8 cellular contexts compared by ENCODE assay signal in the genomic region with DNA sequence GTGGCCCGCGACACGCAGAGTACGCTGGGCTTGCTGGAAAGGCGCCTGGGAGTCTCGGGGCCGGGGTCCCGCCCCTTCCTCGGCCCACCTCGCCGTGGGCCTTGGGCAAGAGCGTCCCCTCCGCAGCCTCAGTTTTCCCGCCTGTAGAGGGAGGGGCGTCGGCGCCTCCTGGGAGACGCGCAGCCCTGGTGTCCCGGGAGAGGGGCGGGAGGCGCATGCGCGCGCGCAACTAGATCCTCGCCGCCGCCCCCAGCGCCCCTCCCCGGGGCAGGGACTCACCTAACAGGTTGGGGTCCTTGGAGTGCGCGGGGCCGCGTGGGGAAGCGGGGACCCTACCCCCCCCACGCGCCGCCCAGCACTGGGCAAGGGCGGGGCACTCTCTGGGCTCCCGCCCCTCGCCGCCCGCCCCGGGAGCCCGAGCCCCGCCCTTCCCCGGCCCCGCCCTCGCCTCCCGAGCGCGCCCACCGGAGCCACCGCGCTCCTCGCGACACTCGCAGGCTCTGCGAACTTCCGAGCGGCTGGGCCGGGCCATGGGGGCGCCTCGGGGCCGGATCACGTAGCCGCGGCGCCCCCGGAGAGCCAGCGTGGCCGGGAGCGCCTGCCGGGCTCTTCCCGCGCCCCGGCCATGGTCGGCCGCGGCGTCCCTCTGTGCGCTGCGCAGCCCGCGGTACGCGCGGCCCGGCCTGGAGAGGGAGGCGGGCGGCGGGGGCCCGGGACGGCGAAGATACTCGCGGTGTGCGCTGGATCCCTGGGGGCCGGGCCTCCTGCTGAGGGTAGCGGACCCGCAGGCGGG. TPM values are rescaled to one million over a fixed set of nuclear protein-coding genes. Genes with fewer than 3 reads are reported as not detected.
DNase-seq lines count a peak whose midpoint lies in the region; ATAC-seq, FAIRE-seq and TF ChIP-seq lines count a peak whose summit lies in the region.

KIF26A (plus strand) TSS at position 490 of the 793 bp plus-strand sequence; CDS start at position 626, 136 bp downstream.

- no peaks in the 10 kb centered on the region for H3K36me3 Mint-ChIP-seq in activated naive CD4-positive, alpha-beta T cell treated with anti-CD3 and anti-CD28 coated beads for 36 hours (ENCODE audit: low read depth)

- no peak for TF ChIP-seq POLR2A in GM12891 (IDR thresholded peaks at IDR 0.05; ENCODE audit: low read depth, low read length)

- intact Hi-C loops in activated naive CD4-positive, alpha-beta T cell treated with anti-CD3 and anti-CD28 coated beads for 36 hours (cut with micrococcal nuclease): loop anchor here (5.0 to 10.0 kb wide), 2 partner anchors 84 to 327 kb away; no protein-coding TSS in a partner anchor

- CTCF ChIA-PET in activated naive CD4-positive, alpha-beta T cell treated with anti-CD3 and anti-CD28 coated beads for 36 hours (lab: Charles Lee): interaction anchor here (0.6 kb wide), 1 partner anchor 61 kb away, joined by 3 read pairs; no protein-coding TSS in a partner anchor

- no peak within 1 kb of the TSS for H3K9ac ChIP-seq in fibroblast of lung (ENCODE audit: insufficient read depth, low read length)

- H3K79me2 ChIP-seq in fibroblast of lung (ENCODE audit: control insufficient read depth, insufficient read depth, low read length): no peaks in the 10 kb centered on the region
- H3K79me2 ChIP-seq in osteoblast (ENCODE audit: insufficient read depth, low read length): no peaks in the 10 kb centered on the region

- DNase-seq in activated naive CD4-positive, alpha-beta T cell treated with anti-CD3 and anti-CD28 coated beads for 36 hours: no peak
- DNase-seq in activated naive CD4-positive, alpha-beta T cell treated with Interleukin-2 at 50 U/mL for 16 hours: no peak
- DNase-seq in SW480 (ENCODE audit: low spot score) (peak; percentile 48), fibroblast of lung (ENCODE audit: low read depth in 2 of 2) (no peak), osteoblast (ENCODE audit: insufficient read length, low spot score, missing footprints) (peak; percentile 86), GM12891 (ENCODE audit: insufficient read length, low spot score) (no peak)

- H3K4me3 ChIP-seq in fibroblast of lung (replicated peaks in 1 of 4; ENCODE audit: control extremely low read depth in 1 of 4, insufficient read depth in 1 of 4, low read depth in 3 of 4, low read length in 4 of 4) (peak within 1 kb of the TSS in 1 of 4 experiments; percentile 38), osteoblast (ENCODE audit: insufficient read depth, low read length) (no peak within 1 kb of the TSS)

- H3K27me3 ChIP-seq in fibroblast of lung (ENCODE audit: control insufficient read depth, insufficient read depth, low read length): peaks cover 15% of the 10 kb centered on the region
- peaks cover 33% of the 10 kb centered on the region for H3K27me3 ChIP-seq in osteoblast (ENCODE audit: insufficient read depth, low read length)

- no peak within 1 kb of the TSS for H3K27ac Mint-ChIP-seq in activated naive CD4-positive, alpha-beta T cell treated with anti-CD3 and anti-CD28 coated beads for 36 hours

- no peaks in the 10 kb centered on the region for H3K9me3 Mint-ChIP-seq in activated naive CD4-positive, alpha-beta T cell treated with anti-CD3 and anti-CD28 coated beads for 36 hours

- no peak within 1 kb of the TSS for H3K27ac ChIP-seq in fibroblast of lung (ENCODE audit: insufficient read depth, low read length)
- no peak within 1 kb of the TSS for H3K27ac ChIP-seq in osteoblast (ENCODE audit: low read depth, low read length)

- H4K20me1 ChIP-seq in fibroblast of lung (ENCODE audit: control insufficient read depth, extremely low read depth, insufficient read depth, low read length) (no peaks in the 10 kb centered on the region), osteoblast (ENCODE audit: insufficient read depth, low read length) (no peaks in the 10 kb centered on the region)

- H3K27me3 Mint-ChIP-seq in activated naive CD4-positive, alpha-beta T cell treated with anti-CD3 and anti-CD28 coated beads for 36 hours (ENCODE audit: low read depth): peaks cover 25% of the 10 kb centered on the region

- no peaks in the 10 kb centered on the region for H3K36me3 ChIP-seq in fibroblast of lung (ENCODE audit: control insufficient read depth, insufficient read depth, low read length)
- H3K36me3 ChIP-seq in osteoblast (ENCODE audit: insufficient read depth, low read length): no peaks in the 10 kb centered on the region

- H3K4me2 ChIP-seq in fibroblast of lung (ENCODE audit: extremely low read depth, insufficient read depth, low read length) (peak within 1 kb of the TSS; percentile 40), osteoblast (ENCODE audit: insufficient read depth, low read length) (no peak within 1 kb of the TSS)

- H2AFZ ChIP-seq in fibroblast of lung (ENCODE audit: low read length): no peak within 1 kb of the TSS
- no peak within 1 kb of the TSS for H2AFZ ChIP-seq in osteoblast (ENCODE audit: low read length)

- FAIRE-seq in GM12891 (lab: Jason Lieb, UNC): no peak

- TF ChIP-seq CTCF in fibroblast of lung (conservative IDR thresholded peaks at IDR 0.05 in 1 of 2, IDR thresholded peaks at IDR 0.05 in 1 of 2; ENCODE audit: low read depth in 1 of 2, low read length in 2 of 2) (no peak), osteoblast (IDR thresholded peaks at IDR 0.05; ENCODE audit: extremely low read depth, low read depth, low read length) (no peak)

- peak within 1 kb of the TSS; percentile 19 for H3K4me3 Mint-ChIP-seq in activated naive CD4-positive, alpha-beta T cell treated with anti-CD3 and anti-CD28 coated beads for 36 hours

- no peak for ATAC-seq in GM21619 (IDR thresholded peaks at IDR 0.05; ENCODE audit: unreplicated experiment)
- no peak for ATAC-seq in HG03196 (IDR thresholded peaks at IDR 0.05; ENCODE audit: unreplicated experiment)

- peaks cover 9% of the 10 kb centered on the region for H3K4me1 Mint-ChIP-seq in activated naive CD4-positive, alpha-beta T cell treated with anti-CD3 and anti-CD28 coated beads for 36 hours (ENCODE audit: low read depth)

- H3K9me3 ChIP-seq in fibroblast of lung (ENCODE audit: control insufficient read depth, insufficient read depth, low read depth, low read length): no peaks in the 10 kb centered on the region
- H3K9me3 ChIP-seq in osteoblast (ENCODE audit: low read depth, low read length): no peaks in the 10 kb centered on the region

- H3K4me1 ChIP-seq in fibroblast of lung (ENCODE audit: control insufficient read depth, extremely low read depth, insufficient read depth, low read length) (no peaks in the 10 kb centered on the region), osteoblast (ENCODE audit: insufficient read depth, low read length) (no peaks in the 10 kb centered on the region)

TF ChIP-seq in GM12891, 5 proteins besides CTCF, POLR2A, EP300 and RAD21:
- TF ChIP-seq PAX5 (IDR thresholded peaks at IDR 0.05; ENCODE audit: insufficient read depth, low read length, severe bottlenecking): no peak
- TF ChIP-seq SPI1 (IDR thresholded peaks at IDR 0.05; ENCODE audit: low read depth, low read length): no peak
- no peak for TF ChIP-seq POU2F2 (IDR thresholded peaks at IDR 0.05; ENCODE audit: low read depth, low read length)
- no peak for TF ChIP-seq POLR2AphosphoS5 (IDR thresholded peaks at IDR 0.05; ENCODE audit: low read depth, low read length)
- no peak for TF ChIP-seq TAF1 (IDR thresholded peaks at IDR 0.05; ENCODE audit: low read depth, low read length)
TF ChIP-seq in GM12891: peak in this region for 0.

RNA-seq across cellular contexts. Expression of gene KIF26A, which starts in this region (rescaled TPM):
- total RNA-seq in activated naive CD4-positive, alpha-beta T cell treated with anti-CD3 and anti-CD28 coated beads for 36 hours: under 1 TPM; 0.07 TPM
- total RNA-seq in fibroblast of lung: under 0.01 and 2.0 TPM in 2 replicates
- 0.01 and 0.15 TPM in 2 replicates for polyA plus RNA-seq in fibroblast of lung
- 0.03 and 0.48 TPM in 2 replicates for polyA plus RNA-seq in fibroblast of lung (2012)
- polyA minus RNA-seq in fibroblast of lung (ENCODE audit: low replicate concordance): 0.08 and 0.26 TPM in 2 replicates
- not detected in 2 replicates for total RNA-seq in osteoblast
- polyA plus RNA-seq in GM12891 (2012; ENCODE audit: low read depth, missing spikeins): 0.03 TPM

Comparison
In these comparisons a context has a peak if more than half of its experiments do, and no peak if none do; other contexts are left out.
1. Peak in DNase-seq in osteoblast; RNA of the gene not detected or under 1 TPM.